In genomic region chrX:68461541-68461940, GRCh38 we compare ENCODE assay signal across 2 cellular contexts.
TF ChIP-seq lines count a peak whose summit lies in the region.

No MANE protein-coding gene starts in this region.

TF ChIP-seq in A549, 52 proteins besides CTCF, POLR2A, EP300 and RAD21:
- no peak for TF ChIP-seq JUNB (IDR thresholded peaks at IDR 0.05)
- no peak for TF ChIP-seq ZC3H11A (IDR thresholded peaks at IDR 0.05)
- no peak for TF ChIP-seq EHF (CRISPR knock-in tag; IDR thresholded peaks at IDR 0.05)
- no peak for TF ChIP-seq REST (IDR thresholded peaks at IDR 0.05)
- TF ChIP-seq NPAS2 (CRISPR knock-in tag; IDR thresholded peaks at IDR 0.05; ENCODE audit: borderline replicate concordance), result no peak
- TF ChIP-seq CEBPB (IDR thresholded peaks at IDR 0.05), result no peak

TF ChIP-seq in IMR-90, 13 proteins besides CTCF, POLR2A, EP300 and RAD21:
- TF ChIP-seq BHLHE40 (IDR thresholded peaks at IDR 0.05; ENCODE audit: low read depth, low read length), result no peak
- no peak for TF ChIP-seq SMC3 (IDR thresholded peaks at IDR 0.05; ENCODE audit: low read depth, low read length)
- no peak for TF ChIP-seq RCOR1 (IDR thresholded peaks at IDR 0.05; ENCODE audit: insufficient replicate concordance, low read length)
- TF ChIP-seq, protein P1, sequence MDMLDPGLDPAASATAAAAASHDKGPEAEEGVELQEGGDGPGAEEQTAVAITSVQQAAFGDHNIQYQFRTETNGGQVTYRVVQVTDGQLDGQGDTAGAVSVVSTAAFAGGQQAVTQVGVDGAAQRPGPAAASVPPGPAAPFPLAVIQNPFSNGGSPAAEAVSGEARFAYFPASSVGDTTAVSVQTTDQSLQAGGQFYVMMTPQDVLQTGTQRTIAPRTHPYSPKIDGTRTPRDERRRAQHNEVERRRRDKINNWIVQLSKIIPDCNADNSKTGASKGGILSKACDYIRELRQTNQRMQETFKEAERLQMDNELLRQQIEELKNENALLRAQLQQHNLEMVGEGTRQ (IDR thresholded peaks at IDR 0.05; ENCODE audit: low read depth, low read length), result no peak
- no peak for TF ChIP-seq RFX5 (IDR thresholded peaks at IDR 0.05; ENCODE audit: low read depth, low read length)
